In genomic region chr1:14500041-14500440, GRCh38 we compare ENCODE assay signal across 14 cellular contexts.
"Had no signal": no experiment of that assay in that cellular context is flagged by ENCODE, and none has a peak within 500 bp of the region (broad histone marks: within the 10 kb centered on the region; RNA-seq: fewer than 3 reads in every experiment).

No MANE protein-coding gene starts in this region.

- H3K9me3 Mint-ChIP-seq: naive thymus-derived CD8-positive, alpha-beta T cell had no signal

- H3K27ac Mint-ChIP-seq: naive thymus-derived CD8-positive, alpha-beta T cell had no signal

- H3K4me3 Mint-ChIP-seq: naive thymus-derived CD8-positive, alpha-beta T cell had no signal

- H3K36me3 Mint-ChIP-seq: naive thymus-derived CD8-positive, alpha-beta T cell had no signal

- H3K4me1 Mint-ChIP-seq: naive thymus-derived CD8-positive, alpha-beta T cell had no signal

- DNase-seq: effector CD4-positive, alpha-beta T cell; foreskin melanocyte; head of caudate nucleus; kidney; left cardiac atrium; mesendoderm; naive thymus-derived CD8-positive, alpha-beta T cell; posterior cingulate gyrus; sigmoid colon; stimulated activated CD4-positive, alpha-beta T cell treated with anti-CD3 and anti-CD28 coated beads, Interleukin-12 subunit alpha, Interleukin-12 subunit beta, amount 100 ng/mL, for 4 hours; stimulated activated naive CD8-positive, alpha-beta T cell treated with anti-CD3 and anti-CD28 coated beads, Interleukin-15, Interleukin-2, amounts not matched to agents 100 U/mL and 50 U/mL, for 24 hours; thyroid gland; upper lobe of left lung; uterus had no signal

- ATAC-seq: left cardiac atrium; naive thymus-derived CD8-positive, alpha-beta T cell; stimulated activated naive CD8-positive, alpha-beta T cell treated with anti-CD3 and anti-CD28 coated beads, Interleukin-15, Interleukin-2, amounts not matched to agents 100 U/mL and 50 U/mL, for 24 hours had no signal
